In the genomic region with DNA sequence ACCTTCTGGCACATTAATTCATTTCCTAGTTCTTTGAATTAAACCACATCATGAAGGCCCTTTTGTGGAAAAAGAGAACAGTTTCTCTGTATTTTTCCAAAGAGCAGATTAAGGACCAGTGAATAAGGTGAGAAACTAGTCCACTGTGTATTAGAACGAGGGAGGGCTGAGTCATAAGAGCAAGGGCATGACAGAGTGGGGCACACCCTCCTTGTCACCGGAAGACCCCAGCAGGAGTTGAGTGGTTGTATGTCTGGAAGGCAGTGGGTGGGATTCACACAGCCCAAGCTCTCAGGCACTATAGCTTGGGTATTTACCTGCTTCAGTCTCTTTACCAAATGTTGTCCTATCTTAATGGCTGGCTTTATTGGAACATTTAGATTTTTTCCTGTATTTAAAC, we compare ENCODE assay signal across 1 cellular context.
TF ChIP-seq lines count a peak whose summit lies in the region.

No MANE protein-coding gene starts in this region.

TF ChIP-seq in endothelial cell of umbilical vein, 7 proteins besides CTCF, POLR2A, EP300 and RAD21:
- TF ChIP-seq FOS (IDR thresholded peaks at IDR 0.05; ENCODE audit: borderline replicate concordance, insufficient read depth, low read length), result peak; percentile 61
- no peak for TF ChIP-seq MYC (IDR thresholded peaks at IDR 0.05; ENCODE audit: low read depth, low read length)
